ENCODE assay signal across 10 cellular contexts in the genomic region with DNA sequence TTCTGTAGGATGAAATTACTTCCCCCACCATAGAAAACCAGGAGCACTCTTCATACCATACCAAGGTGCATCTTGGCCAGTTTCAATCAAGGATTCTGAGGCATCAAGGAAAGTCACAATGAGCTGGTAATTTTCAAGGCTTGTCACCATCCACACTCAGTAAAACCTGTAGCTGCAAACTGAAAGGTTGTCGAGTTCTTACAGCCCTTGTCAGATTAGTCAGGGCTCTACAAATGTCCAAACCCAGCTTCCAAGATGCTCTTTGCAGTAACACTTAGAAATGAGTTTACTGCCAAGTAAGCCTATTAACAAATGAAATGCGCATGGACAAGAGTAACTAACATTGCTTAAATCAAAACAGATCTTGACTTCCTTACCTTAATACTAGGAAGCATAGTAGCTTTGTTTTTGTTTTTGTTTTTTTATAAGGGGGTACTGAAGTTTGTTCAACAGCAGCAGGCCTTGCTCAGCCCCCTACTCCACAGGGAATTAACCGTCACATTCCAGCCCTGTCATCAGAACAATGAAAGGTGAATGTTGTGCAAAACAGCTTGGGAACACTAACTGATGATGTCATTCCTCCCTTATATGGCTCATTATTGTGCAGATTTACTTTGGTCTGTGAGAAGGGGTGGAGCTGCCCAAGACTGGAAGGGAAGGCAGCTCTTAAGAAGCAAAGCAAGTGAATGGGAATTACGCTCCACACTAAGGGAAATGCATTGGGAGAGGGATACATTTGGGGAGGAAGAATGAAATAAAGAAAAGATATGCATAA. TPM values are rescaled to one million over a fixed set of nuclear protein-coding genes. Genes with fewer than 3 reads are reported as not detected.
DNase-seq lines count a peak whose midpoint lies in the region; ATAC-seq, FAIRE-seq and TF ChIP-seq lines count a peak whose summit lies in the region.
"Had no signal": no experiment of that assay in that cellular context is flagged by ENCODE, and none has a peak within 500 bp of the region (broad histone marks: within the 10 kb centered on the region; RNA-seq: fewer than 3 reads in every experiment).

No MANE protein-coding gene starts in this region.

- peaks cover 83% of the 10 kb centered on the region for H3K4me1 ChIP-seq in HUES64 (ENCODE audit: insufficient read depth, low read length)
- peaks cover 22 to 29% (median 25%) of the 10 kb centered on the region in 4 donors for H3K4me1 ChIP-seq in esophagus muscularis mucosa

- no peak for TF ChIP-seq POLR2A in esophagus muscularis mucosa (IDR thresholded peaks at IDR 0.05; ENCODE audit: low read depth)

- no peak for ATAC-seq in HG03354 (IDR thresholded peaks at IDR 0.05; ENCODE audit: poor library complexity, severe bottlenecking, unreplicated experiment)
- ATAC-seq in GM21825 (IDR thresholded peaks at IDR 0.05; ENCODE audit: unreplicated experiment) = no peak
- ATAC-seq: left lobe of liver had no signal

- H3K9me3 ChIP-seq in HUES64 (ENCODE audit: insufficient read depth, low read depth, low read length) (no peaks in the 10 kb centered on the region), esophagus muscularis mucosa (no peaks in the 10 kb centered on the region)

- DNase-seq in AG08395 (ENCODE audit: low spot score) (peak; percentile 47), esophagus muscularis mucosa (ENCODE audit: extremely low spot score) (no peak), lung microvascular endothelial cell (ENCODE audit: low read depth in 2 of 2) (peak; percentile 53 to 72), D721Med (ENCODE audit: insufficient read length, low spot score) (no peak)
- no peak for DNase-seq in stimulated activated CD4-positive, alpha-beta T cell treated with anti-CD3 and anti-CD28 coated beads, Interleukin-2, amount 100 ng/mL, for 48 hours
- DNase-seq: activated gamma-delta T cell had no signal

- H3K9ac ChIP-seq in HUES64 (ENCODE audit: low read depth, low read length) = peak overlapping the region; percentile 78

- TF ChIP-seq EP300 in esophagus muscularis mucosa (IDR thresholded peaks at IDR 0.05) = no peak

- WGBS in HUES64 = 5% methylated on average over 4 of the region's 4 CpGs
- WGBS in esophagus muscularis mucosa = 52% methylated on average over 4 of the region's 4 CpGs

- no peak for FAIRE-seq in D721Med (lab: Jason Lieb, UNC)

- TF ChIP-seq CTCF in esophagus muscularis mucosa (IDR thresholded peaks at IDR 0.05) (no peak), D721Med (IDR thresholded peaks at IDR 0.05; ENCODE audit: insufficient read depth, missing control alignments) (no peak)

- intact Hi-C loops in esophagus muscularis mucosa (cut with DNase I) = no loop called here

- peak overlapping the region; percentile 100 for H3K27ac ChIP-seq in HUES64 (ENCODE audit: low read depth, low read length)
- H3K27ac ChIP-seq in esophagus muscularis mucosa (replicated peaks in 1 of 4) = peak overlapping the region in 3 of 4 donors; percentile 12 to 32 (median 26)

- no peaks in the 10 kb centered on the region; the same call in 1 of the 2 replicates for H3K36me3 ChIP-seq in HUES64 (ENCODE audit: insufficient read depth, low read length)
- H3K36me3 ChIP-seq in esophagus muscularis mucosa = peaks cover 0 to 8% (median 4%) of the 10 kb centered on the region in 4 donors

- H3K27me3 ChIP-seq in HUES64 (ENCODE audit: insufficient read depth, low read length) = no peaks in the 10 kb centered on the region
- no peaks in the 10 kb centered on the region for H3K27me3 ChIP-seq in esophagus muscularis mucosa

- peak overlapping the region; percentile 56 for H3K4me3 ChIP-seq in HUES64 (ENCODE audit: low read length)
- no peak overlapping the region for H3K4me3 ChIP-seq in esophagus muscularis mucosa

RNA-seq across cellular contexts. Expression of gene TMEM30A, which starts 49.9 kb away (rescaled TPM):
- 42.0 TPM for polyA plus RNA-seq in HUES64 (2013, experiment 1 of 2)
- 47.5 TPM for polyA plus RNA-seq in HUES64 (2013, experiment 2 of 2)
- total RNA-seq in esophagus muscularis mucosa (100 to 1,000 TPM in 1 of 4 donors, 10 to 100 TPM in 3; 87.6 to 102 (median 91.9) TPM), lung microvascular endothelial cell (121 and 126 TPM in 2 replicates)

Comparison
In these comparisons a context has a peak if more than half of its experiments do, and no peak if none do; other contexts are left out.
1. DNase-seq: peak in AG08395 (single experiment) and lung microvascular endothelial cell (2 of 2); none in esophagus muscularis mucosa (single experiment), stimulated activated CD4-positive, alpha-beta T cell treated with anti-CD3 and anti-CD28 coated beads, Interleukin-2, amount 100 ng/mL, for 48 hours (0 of 2) and D721Med (single experiment).